In the genomic region with DNA sequence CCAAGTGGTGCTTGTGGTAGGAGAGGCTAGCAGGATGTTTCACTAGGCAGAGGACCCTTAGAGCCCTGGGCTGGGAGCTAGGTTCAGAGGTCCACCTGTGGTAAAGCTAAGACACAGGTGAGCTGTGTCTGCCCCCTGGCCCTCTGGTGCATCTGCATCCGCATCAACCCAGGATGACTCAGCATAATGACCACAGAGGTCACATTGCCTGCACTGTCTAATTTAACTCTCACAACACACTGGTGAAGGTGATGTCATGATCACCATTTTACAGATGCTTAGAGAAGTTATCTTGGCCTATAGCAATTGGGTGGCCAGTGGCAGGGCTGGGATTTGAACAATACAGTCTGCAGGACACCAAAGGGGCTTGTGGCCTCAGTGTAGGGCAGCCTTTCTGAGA, we compare ENCODE assay signal across 21 cellular contexts. TPM values are rescaled to one million over a fixed set of nuclear protein-coding genes. Genes with fewer than 3 reads are reported as not detected.
DNase-seq lines count a peak whose midpoint lies in the region; ATAC-seq, FAIRE-seq and TF ChIP-seq lines count a peak whose summit lies in the region.
"Had no signal": no experiment of that assay in that cellular context is flagged by ENCODE, and none has a peak within 500 bp of the region (broad histone marks: within the 10 kb centered on the region; RNA-seq: fewer than 3 reads in every experiment).

No MANE protein-coding gene starts in this region.

- H3K9me1 ChIP-seq in K562 (ENCODE audit: control insufficient read depth, insufficient read depth, low read length) = no peaks in the 10 kb centered on the region

- in situ Hi-C loops in K562 (cut with MboI) = no loop called here

- H3K4me3 Mint-ChIP-seq in glutamatergic neuron (ENCODE audit: unreplicated experiment) = no peak overlapping the region
- H3K4me3 Mint-ChIP-seq: activated T-cell treated with anti-CD3 and anti-CD28 coated beads, Interleukin-2, amount 50 U/mL, for 72 hours; central memory CD8-positive, alpha-beta T cell; endodermal cell; stimulated activated naive CD8-positive, alpha-beta T cell treated with anti-CD3 and anti-CD28 coated beads, Interleukin-15, Interleukin-2, amounts not matched to agents 100 ng/mL and 50 ng/mL, for 24 hours had no signal

- WGBS in K562 (ENCODE audit: insufficient coverage, low coverage, missing lambda C conversion rate) = 0% methylated on average over 1 of the region's 1 CpG

- intact Hi-C loops in K562 (cut with micrococcal nuclease) = no loop called here

- no peak overlapping the region for H3K27ac ChIP-seq in K562 (ENCODE audit: extremely low read depth, low read depth, low read length)
- H3K27ac ChIP-seq: adrenal gland, neutrophil, SJCRH30 had no signal

- peaks cover 3% of the 10 kb centered on the region for H3K4me1 Mint-ChIP-seq in glutamatergic neuron (ENCODE audit: low read depth, unreplicated experiment)
- H3K4me1 Mint-ChIP-seq: central memory CD8-positive, alpha-beta T cell had no signal

- H3K79me2 ChIP-seq in K562 (ENCODE audit: control insufficient read depth, insufficient read depth, low read length) = no peaks in the 10 kb centered on the region

- no peaks in the 10 kb centered on the region for H3K9me3 Mint-ChIP-seq in glutamatergic neuron (ENCODE audit: unreplicated experiment)
- H3K9me3 Mint-ChIP-seq: activated T-cell treated with anti-CD3 and anti-CD28 coated beads, Interleukin-2, amount 50 U/mL, for 72 hours; central memory CD8-positive, alpha-beta T cell; endodermal cell; stimulated activated naive CD8-positive, alpha-beta T cell treated with anti-CD3 and anti-CD28 coated beads, Interleukin-15, Interleukin-2, amounts not matched to agents 100 ng/mL and 50 ng/mL, for 24 hours had no signal

- CTCF ChIA-PET in K562 (lab: Yijun Ruan, JAX; ENCODE audit: low intra/inter-chr PET ratio) = no interaction called here

- no peaks in the 10 kb centered on the region for H3K9me3 ChIP-seq in K562 (replicated peaks; ENCODE audit: control insufficient read depth, insufficient read depth, low read depth, low read length)
- H3K9me3 ChIP-seq: adrenal gland, neutrophil, SJCRH30 had no signal

- H2AFZ ChIP-seq in K562 (ENCODE audit: low read depth, low read length) = no peak overlapping the region

- FAIRE-seq in K562 (lab: Jason Lieb, UNC) = no peak
- FAIRE-seq: D721Med, frontal cortex had no signal

- TF ChIP-seq CTCF in K562 (IDR thresholded peaks at IDR 0.05 in 2 of 3, conservative IDR thresholded peaks at IDR 0.05 in 1 of 3; ENCODE audit: insufficient read depth in 2 of 3, low read depth in 1 of 3, low read length in 3 of 3) (no peak), glutamatergic neuron (IDR thresholded peaks at IDR 0.05; ENCODE audit: partially characterized antibody, unreplicated experiment) (no peak)

- no peaks in the 10 kb centered on the region for H3K36me3 Mint-ChIP-seq in glutamatergic neuron (ENCODE audit: unreplicated experiment)

- POLR2A ChIA-PET in K562 (lab: Yijun Ruan, JAX) = no interaction called here

- peaks cover 8% of the 10 kb centered on the region for H3K27me3 Mint-ChIP-seq in glutamatergic neuron (ENCODE audit: unreplicated experiment)

- H3K4me1 ChIP-seq in K562 (replicated peaks in 1 of 2; ENCODE audit: control insufficient read depth in 2 of 2, insufficient read depth in 2 of 2, low read length in 2 of 2) = no peaks in the 10 kb centered on the region
- H3K4me1 ChIP-seq: adrenal gland, SJCRH30 had no signal

- no peak for TF ChIP-seq EP300 in K562 (IDR thresholded peaks at IDR 0.05; ENCODE audit: low read length)

- peak; percentile 6 for DNase-seq in COLO668 (lab: John Stamatoyannopoulos, UW; ENCODE audit: unreplicated experiment)
- DNase-seq in K562 (ENCODE audit: extremely low read depth in 1 of 4, low spot score in 3 of 4) = peak; percentile 5 to 12 (median 10)
- no peak for DNase-seq in iPS-NIHi11 (ENCODE audit: low spot score)
- no peak for DNase-seq in SK-N-DZ (ENCODE audit: low spot score)
- no peak for DNase-seq in glutamatergic neuron
- no peak for DNase-seq in ecto neural progenitor cell (ENCODE audit: low spot score)
- DNase-seq: activated CD4-positive, alpha-beta T cell treated with anti-CD3 and anti-CD28 coated beads for 4 hours; activated T-cell treated with anti-CD3 and anti-CD28 coated beads, Interleukin-2, amount 50 U/mL, for 72 hours; adrenal gland; endodermal cell; midbrain; NCI-H1048; SJCRH30; T-helper 9 cell had no signal

- no peak overlapping the region for H3K4me2 ChIP-seq in K562 (ENCODE audit: insufficient read depth, low read length)

- peaks cover 0 to 8% of the 10 kb centered on the region in 2 experiments; a peak in 2 of 5 replicates for H3K27me3 ChIP-seq in K562 (ENCODE audit: control insufficient read depth in 2 of 2, insufficient read depth in 2 of 2, low read length in 2 of 2)
- H3K27me3 ChIP-seq: adrenal gland, SJCRH30 had no signal

- no peak overlapping the region for H3K27ac Mint-ChIP-seq in glutamatergic neuron (ENCODE audit: unreplicated experiment)
- H3K27ac Mint-ChIP-seq: activated T-cell treated with anti-CD3 and anti-CD28 coated beads, Interleukin-2, amount 50 U/mL, for 72 hours; stimulated activated naive CD8-positive, alpha-beta T cell treated with anti-CD3 and anti-CD28 coated beads, Interleukin-15, Interleukin-2, amounts not matched to agents 100 ng/mL and 50 ng/mL, for 24 hours had no signal

- ATAC-seq in GM18508 (IDR thresholded peaks at IDR 0.05; ENCODE audit: insufficient read depth, unreplicated experiment) (peak; percentile 55), HG03439 (IDR thresholded peaks at IDR 0.05; ENCODE audit: unreplicated experiment) (peak; percentile 53), K562 (peak; percentile 47; the same call in 2 of the 3 replicates)

- no peak overlapping the region for H3K4me3 ChIP-seq in K562
- H3K4me3 ChIP-seq: adrenal gland, SJCRH30 had no signal

- no TSS peak for BruUV-seq in K562 (replicated peaks; lab: Mats Ljungman, UMichigan)

- TF ChIP-seq POLR2A in K562 (conservative IDR thresholded peaks at IDR 0.05) = no peak

- no peak overlapping the region for H3K9ac ChIP-seq in K562 (ENCODE audit: insufficient read depth in 1 of 2, low read depth in 2 of 2, low read length in 2 of 2)

- no peak for TF ChIP-seq RAD21 in K562 (CRISPR knock-in tag; conservative IDR thresholded peaks at IDR 0.05 in 1 of 2, IDR thresholded peaks at IDR 0.05 in 1 of 2)

- H4K20me1 ChIP-seq in K562 (replicated peaks; ENCODE audit: control insufficient read depth, insufficient read depth, low read length) = no peaks in the 10 kb centered on the region

- H3K36me3 ChIP-seq in K562 (ENCODE audit: control insufficient read depth, insufficient read depth, low read length) = no peaks in the 10 kb centered on the region
- H3K36me3 ChIP-seq: adrenal gland, neutrophil, SJCRH30 had no signal

TF ChIP-seq in K562, 482 proteins besides CTCF, POLR2A, EP300 and RAD21 (continues in another document):
- no peak for TF ChIP-seq ZNF232 (CRISPR knock-in tag; IDR thresholded peaks at IDR 0.05)
- TF ChIP-seq NR3C1 (CRISPR knock-in tag; IDR thresholded peaks at IDR 0.05) = no peak
- no peak for TF ChIP-seq ZNF780A (CRISPR knock-in tag; IDR thresholded peaks at IDR 0.05)
- no peak for TF ChIP-seq PML (IDR thresholded peaks at IDR 0.05; ENCODE audit: low read length)
- no peak for TF ChIP-seq NR4A1 (CRISPR knock-in tag; IDR thresholded peaks at IDR 0.05)
- TF ChIP-seq NR4A1 (tag; IDR thresholded peaks at IDR 0.05) = no peak
- TF ChIP-seq, protein P1, sequence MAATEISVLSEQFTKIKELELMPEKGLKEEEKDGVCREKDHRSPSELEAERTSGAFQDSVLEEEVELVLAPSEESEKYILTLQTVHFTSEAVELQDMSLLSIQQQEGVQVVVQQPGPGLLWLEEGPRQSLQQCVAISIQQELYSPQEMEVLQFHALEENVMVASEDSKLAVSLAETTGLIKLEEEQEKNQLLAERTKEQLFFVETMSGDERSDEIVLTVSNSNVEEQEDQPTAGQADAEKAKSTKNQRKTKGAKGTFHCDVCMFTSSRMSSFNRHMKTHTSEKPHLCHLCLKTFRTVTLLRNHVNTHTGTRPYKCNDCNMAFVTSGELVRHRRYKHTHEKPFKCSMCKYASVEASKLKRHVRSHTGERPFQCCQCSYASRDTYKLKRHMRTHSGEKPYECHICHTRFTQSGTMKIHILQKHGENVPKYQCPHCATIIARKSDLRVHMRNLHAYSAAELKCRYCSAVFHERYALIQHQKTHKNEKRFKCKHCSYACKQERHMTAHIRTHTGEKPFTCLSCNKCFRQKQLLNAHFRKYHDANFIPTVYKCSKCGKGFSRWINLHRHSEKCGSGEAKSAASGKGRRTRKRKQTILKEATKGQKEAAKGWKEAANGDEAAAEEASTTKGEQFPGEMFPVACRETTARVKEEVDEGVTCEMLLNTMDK (IDR thresholded peaks at IDR 0.05; ENCODE audit: borderline replicate concordance, insufficient read depth, low read depth, low read length, poor library complexity, severe bottlenecking) = no peak
- no peak for TF ChIP-seq DNMT1 (IDR thresholded peaks at IDR 0.05)
- peak; percentile 74 for TF ChIP-seq MAFF (IDR thresholded peaks at IDR 0.05; ENCODE audit: low read length)
- no peak for TF ChIP-seq PHTF2 (CRISPR knock-in tag; IDR thresholded peaks at IDR 0.05)
- TF ChIP-seq RUNX1 (IDR thresholded peaks at IDR 0.05; ENCODE audit: low read depth) = no peak

RNA-seq across cellular contexts. Expression of a gene that starts 33.1 kb away (rescaled TPM):
- total RNA-seq in K562 (2011; cell fraction: chromatin; rRNA removed; ENCODE audit: low replicate concordance) = not detected in 2 replicates
- total RNA-seq in K562 (2011; cell fraction: nucleolus; rRNA removed) = not detected in 2 replicates
- not detected in 2 replicates for total RNA-seq in K562 (2011; cell fraction: nucleoplasm; rRNA removed)
- total RNA-seq in K562 (2014; rRNA removed) (not detected in 2 replicates), K562 (2014; rRNA removed; fragmentation: Illumina TruSeq; extraction: Trizol) (not detected in 2 replicates), K562 (2015; rRNA removed; fragmentation: Illumina TruSeq; extraction: Trizol) (not detected in 2 replicates), K562 (2021) (0.07 and 0.09 TPM in 2 replicates), glutamatergic neuron (ENCODE audit: unreplicated experiment) (not detected)
- polyA plus RNA-seq in K562 (2011; rRNA removed) (not detected in 2 replicates), K562 (2014; fragmentation: Illumina TruSeq; extraction: Trizol) (not detected in 2 replicates), K562 (2014; fragmentation: Nextera tagmentation; extraction: Ambion mirVana) (not detected), K562 (2014; rRNA removed) (0.05 TPM in 1 of 2 replicates, not detected in the other)
- polyA plus RNA-seq in K562 (2011; cell fraction: cytosol; rRNA removed) = not detected in 2 replicates
- not detected in 2 replicates for polyA plus RNA-seq in K562 (2011; cell fraction: nucleus; rRNA removed)
- 0.03 TPM in 1 of 2 replicates, not detected in the other for polyA plus RNA-seq in K562 (2012)
- polyA minus RNA-seq in K562 (2011; rRNA and poly(A)+ RNA removed) = not detected in 2 replicates
- not detected in 2 replicates for polyA minus RNA-seq in K562 (2011; cell fraction: cytosol; rRNA and poly(A)+ RNA removed)
- not detected in 2 replicates for polyA minus RNA-seq in K562 (2011; cell fraction: nucleus; rRNA and poly(A)+ RNA removed)
- polyA plus RNA-seq in SK-N-DZ (2014; cell fraction: cytosol; rRNA removed) = not detected in 2 replicates
- not detected in 2 replicates for polyA plus RNA-seq in SK-N-DZ (2014; cell fraction: nucleus; rRNA removed)
- total RNA-seq: activated T-cell treated with anti-CD3 and anti-CD28 coated beads, Interleukin-2, amount 50 U/mL, for 72 hours; frontal cortex; SJCRH30 had no signal

Comparison
In these comparisons a context has a peak if more than half of its experiments do, and no peak if none do; other contexts are left out.
1. DNase-seq: peak in COLO668 (single experiment) and K562 (4 of 4); none in iPS-NIHi11 (single experiment), SK-N-DZ (single experiment), glutamatergic neuron (single experiment) and ecto neural progenitor cell (single experiment).
2. Peak in every context shown above with its lines, with median percentiles within 50 percentile points of each other: ATAC-seq.